ENCODE assay signal across 9 cellular contexts in genomic region chr20:33689973-33690372, GRCh38. TPM values are rescaled to one million over a fixed set of nuclear protein-coding genes. Genes with fewer than 3 reads are reported as not detected.
DNase-seq lines count a peak whose midpoint lies in the region; ATAC-seq and TF ChIP-seq lines count a peak whose summit lies in the region.
"Had no signal": no experiment of that assay in that cellular context is flagged by ENCODE, and none has a peak within 500 bp of the region (broad histone marks: within the 10 kb centered on the region; RNA-seq: fewer than 3 reads in every experiment).

No MANE protein-coding gene starts in this region.

- H3K9me3 ChIP-seq in DOHH2 (ENCODE audit: control insufficient read depth, insufficient read depth, low read length): no peaks in the 10 kb centered on the region
- H3K9me3 ChIP-seq in SJCRH30 (replicated peaks): no peaks in the 10 kb centered on the region

- H3K79me2 ChIP-seq in DOHH2 (ENCODE audit: control insufficient read depth, low read length): peaks cover 8% of the 10 kb centered on the region

- peak overlapping the region; percentile 44 to 61 for H3K27ac Mint-ChIP-seq in activated naive CD4-positive, alpha-beta T cell treated with anti-CD3 and anti-CD28 coated beads, Interleukin-2, amount 50 U/mL, for 72 hours
- H3K27ac Mint-ChIP-seq in neural crest cell (ENCODE audit: unreplicated experiment): peak overlapping the region; percentile 79

- H3K27me3 ChIP-seq in DOHH2 (ENCODE audit: control insufficient read depth, low read length) (no peaks in the 10 kb centered on the region), SJCRH30 (no peaks in the 10 kb centered on the region)

- peak overlapping the region; percentile 35 for H3K4me2 ChIP-seq in DOHH2 (ENCODE audit: low read length)

- H3K27ac ChIP-seq in DOHH2 (ENCODE audit: low read depth, low read length): no peak overlapping the region
- no peak overlapping the region for H3K27ac ChIP-seq in SJCRH30

- peaks cover 6% of the 10 kb centered on the region for H3F3A ChIP-seq in DOHH2 (ENCODE audit: control insufficient read depth, insufficient read depth)

- peaks cover 7% of the 10 kb centered on the region in 2 donors for H3K36me3 Mint-ChIP-seq in activated naive CD4-positive, alpha-beta T cell treated with anti-CD3 and anti-CD28 coated beads, Interleukin-2, amount 50 U/mL, for 72 hours
- no peaks in the 10 kb centered on the region for H3K36me3 Mint-ChIP-seq in neural crest cell (ENCODE audit: low read depth)

- peak overlapping the region; percentile 48 for H3K4me3 Mint-ChIP-seq in neural crest cell

- peak; percentile 61 to 76 for DNase-seq in SJCRH30
- peak in 1 of 2 donors; percentile 60 for DNase-seq in activated naive CD4-positive, alpha-beta T cell treated with anti-CD3 and anti-CD28 coated beads, Interleukin-2, amount 50 U/mL, for 72 hours (ENCODE audit: low spot score in 2 of 2)
- DNase-seq in neural crest cell (ENCODE audit: low read depth, low spot score): no peak
- no peak for DNase-seq in NCI-H1417 (lab: John Stamatoyannopoulos, UW)
- DNase-seq in GM13977 (ENCODE audit: low spot score): no peak
- DNase-seq: aorta had no signal

- in situ Hi-C loops in GM13977 (cut with MboI; ENCODE audit: low pct_unique_long_range_greater_than_20kb, low sequenced_read_pairs, unreplicated experiment): no loop called here

- H3K4me1 Mint-ChIP-seq in neural crest cell: peaks cover 45% of the 10 kb centered on the region

- H3K27me3 Mint-ChIP-seq in neural crest cell (ENCODE audit: low read depth): peaks cover 3% of the 10 kb centered on the region

- no peaks in the 10 kb centered on the region for H3K9me2 ChIP-seq in DOHH2 (replicated peaks; ENCODE audit: control insufficient read depth, low read length)

- peak; percentile 10 to 40 for ATAC-seq in activated naive CD4-positive, alpha-beta T cell treated with anti-CD3 and anti-CD28 coated beads, Interleukin-2, amount 50 U/mL, for 72 hours
- ATAC-seq in GM18858 (IDR thresholded peaks at IDR 0.05; ENCODE audit: unreplicated experiment): no peak
- ATAC-seq in GM21528 (IDR thresholded peaks at IDR 0.05; ENCODE audit: low FRiP score, unreplicated experiment): no peak

- H3K4me1 ChIP-seq in DOHH2 (ENCODE audit: control insufficient read depth, low read length): peaks cover 28% of the 10 kb centered on the region
- H3K4me1 ChIP-seq in SJCRH30: peaks cover 15% of the 10 kb centered on the region

- H3K4me3 ChIP-seq in DOHH2 (ENCODE audit: low read length) (no peak overlapping the region), SJCRH30 (no peak overlapping the region)

- peaks cover 1% of the 10 kb centered on the region for H4K20me1 ChIP-seq in DOHH2 (ENCODE audit: control insufficient read depth, insufficient read depth, low read depth, low read length)

- H3K36me3 ChIP-seq in DOHH2 (ENCODE audit: control insufficient read depth, low read length): peaks cover 6% of the 10 kb centered on the region
- H3K36me3 ChIP-seq in SJCRH30: 0 out of 2 replicates have a peak, but pooled peaks cover 2% of the 10 kb centered on the region

- TF ChIP-seq CTCF in DOHH2 (IDR thresholded peaks at IDR 0.05; ENCODE audit: low read depth, low read length, poor library complexity, severe bottlenecking) (no peak), neural crest cell (conservative IDR thresholded peaks at IDR 0.05) (no peak), GM13977 (IDR thresholded peaks at IDR 0.05; ENCODE audit: extremely low read depth, insufficient read depth, missing control alignments) (no peak)

- no peaks in the 10 kb centered on the region for H3K9me3 Mint-ChIP-seq in activated naive CD4-positive, alpha-beta T cell treated with anti-CD3 and anti-CD28 coated beads, Interleukin-2, amount 50 U/mL, for 72 hours
- no peaks in the 10 kb centered on the region for H3K9me3 Mint-ChIP-seq in neural crest cell

RNA-seq across cellular contexts. Expression of gene E2F1, which starts 3.8 kb away (rescaled TPM):
- total RNA-seq in SJCRH30 (2014; rRNA removed; shearing (Covaris generic)): 103 and 112 TPM in 2 replicates
- total RNA-seq in activated naive CD4-positive, alpha-beta T cell treated with anti-CD3 and anti-CD28 coated beads, Interleukin-2, amount 50 U/mL, for 72 hours: 10 to 100 TPM; 62.4 to 76.4 TPM
- 84.8 and 94.9 TPM in 2 replicates for total RNA-seq in neural crest cell

RNA-seq across cellular contexts. Expression of gene NECAB3, which starts 15.7 kb away (rescaled TPM):
- total RNA-seq in SJCRH30 (2014; rRNA removed; shearing (Covaris generic)): 28.2 and 30.8 TPM in 2 replicates
- total RNA-seq in activated naive CD4-positive, alpha-beta T cell treated with anti-CD3 and anti-CD28 coated beads, Interleukin-2, amount 50 U/mL, for 72 hours: 10 to 100 TPM; 24.5 to 43.0 TPM
- total RNA-seq in neural crest cell: 56.0 and 63.3 TPM in 2 replicates

RNA-seq across cellular contexts. Expression of gene ACTL10, which starts 23.2 kb away (rescaled TPM):
- 0.10 TPM in 1 of 2 replicates, not detected in the other for total RNA-seq in SJCRH30 (2014; rRNA removed; shearing (Covaris generic))
- total RNA-seq in activated naive CD4-positive, alpha-beta T cell treated with anti-CD3 and anti-CD28 coated beads, Interleukin-2, amount 50 U/mL, for 72 hours: 1 to 10 TPM; 1.2 to 2.4 TPM
- total RNA-seq in neural crest cell: 0.75 TPM in 2 replicates

RNA-seq across cellular contexts. Expression of gene C20orf144, which starts 27.8 kb away (rescaled TPM):
- total RNA-seq in SJCRH30 (2014; rRNA removed; shearing (Covaris generic)): 0.38 and 0.42 TPM in 2 replicates
- under 1 TPM; 0.23 to 0.43 TPM for total RNA-seq in activated naive CD4-positive, alpha-beta T cell treated with anti-CD3 and anti-CD28 coated beads, Interleukin-2, amount 50 U/mL, for 72 hours
- 0.44 and 0.82 TPM in 2 replicates for total RNA-seq in neural crest cell

RNA-seq across cellular contexts. Expression of gene PXMP4, which starts 30.1 kb away (rescaled TPM):
- total RNA-seq in SJCRH30 (2014; rRNA removed; shearing (Covaris generic)): 7.4 and 8.2 TPM in 2 replicates
- total RNA-seq in activated naive CD4-positive, alpha-beta T cell treated with anti-CD3 and anti-CD28 coated beads, Interleukin-2, amount 50 U/mL, for 72 hours: 10 to 100 TPM; 10.3 to 12.5 TPM
- total RNA-seq in neural crest cell: 5.2 and 5.6 TPM in 2 replicates

Comparison
In these comparisons a context has a peak if more than half of its experiments do, and no peak if none do; other contexts are left out.
1. DNase-seq: peak in SJCRH30 (2 of 2); none in neural crest cell (single experiment), NCI-H1417 (0 of 3) and GM13977 (single experiment).
2. ATAC-seq: peak in activated naive CD4-positive, alpha-beta T cell treated with anti-CD3 and anti-CD28 coated beads, Interleukin-2, amount 50 U/mL, for 72 hours (2 of 2); none in GM18858 (single experiment) and GM21528 (single experiment).